13 cellular contexts compared by ENCODE assay signal in genomic region chr7:36863901-36864701, GRCh38.
DNase-seq lines count a peak whose midpoint lies in the region; ATAC-seq and TF ChIP-seq lines count a peak whose summit lies in the region.
"Had no signal": no experiment of that assay in that cellular context is flagged by ENCODE, and none has a peak within 500 bp of the region (broad histone marks: within the 10 kb centered on the region; RNA-seq: fewer than 3 reads in every experiment).

No MANE protein-coding gene starts in this region.

- CTCF ChIA-PET in activated CD8-positive, alpha-beta memory T cell treated with anti-CD3 and anti-CD28 coated beads, Interleukin-2, amount 10 ng/mL, durations not matched to agents 7 days and 5 days (lab: Charles Lee): interaction anchor here (0.8 to 1.2 kb wide), 2 partner anchors 140 to 310 kb away, joined by 3 read pairs; partner anchors contain the start of gene AOAH

- H3K9me3 ChIP-seq in mucosa of descending colon: no peaks in the 10 kb centered on the region
- H3K9me3 ChIP-seq: heart left ventricle, tibial artery had no signal

- H3K4me3 ChIP-seq in mucosa of descending colon: no peak overlapping the region
- H3K4me3 ChIP-seq: heart left ventricle, tibial artery had no signal

- DNase-seq in activated T-cell treated with anti-CD3 and anti-CD28 coated beads for 4 hours: peak; percentile 4
- DNase-seq in activated T-cell treated with anti-CD3 and anti-CD28 coated beads, Interleukin-2, amount 50 U/mL, for 48 hours: no peak
- peak; percentile 64 for DNase-seq in activated CD8-positive, alpha-beta memory T cell treated with anti-CD3 and anti-CD28 coated beads, Interleukin-2, amount 10 ng/mL, durations not matched to agents 7 days and 5 days
- peak in 1 of 3 donors; percentile 2 for DNase-seq in mucosa of descending colon
- peak; percentile 13 for DNase-seq in stimulated activated naive CD8-positive, alpha-beta T cell treated with anti-CD3 and anti-CD28 coated beads, Interleukin-15, Interleukin-2, amounts not matched to agents 100 U/mL and 50 U/mL, for 24 hours
- no peak for DNase-seq in GM19240 (ENCODE audit: insufficient read length, low spot score)
- DNase-seq in GM10266 (ENCODE audit: extremely low spot score): no peak
- no peak for DNase-seq in T-helper 2 cell treated with Interferon-gamma antibody and Interleukin-4, amounts not matched to agents 5 μg/mL and 100 μg/mL, for 36 hours (ENCODE audit: low spot score)
- DNase-seq: effector CD8-positive, alpha-beta T cell; heart left ventricle; midbrain; stimulated activated CD4-positive, alpha-beta T cell treated with anti-CD3 and anti-CD28 coated beads, Interleukin-12 subunit alpha, Interleukin-12 subunit beta, amount 100 ng/mL, for 4 hours; tibial artery had no signal

- ATAC-seq in activated CD8-positive, alpha-beta memory T cell treated with anti-CD3 and anti-CD28 coated beads, Interleukin-2, amount 10 ng/mL, durations not matched to agents 7 days and 5 days: peak; percentile 84
- ATAC-seq in mucosa of descending colon: peak; percentile 36
- peak; percentile 73 for ATAC-seq in stimulated activated naive CD8-positive, alpha-beta T cell treated with anti-CD3 and anti-CD28 coated beads, Interleukin-15, Interleukin-2, amounts not matched to agents 100 U/mL and 50 U/mL, for 24 hours

- H3K36me3 Mint-ChIP-seq in activated CD8-positive, alpha-beta memory T cell treated with anti-CD3 and anti-CD28 coated beads, Interleukin-2, amount 10 ng/mL, durations not matched to agents 7 days and 5 days: peaks cover 87% of the 10 kb centered on the region
- H3K36me3 Mint-ChIP-seq in T-helper 2 cell treated with Interferon-gamma antibody and Interleukin-4, amounts not matched to agents 5 μg/mL and 100 μg/mL, for 36 hours (ENCODE audit: low read depth): peaks cover 82% of the 10 kb centered on the region

- H3K4me1 ChIP-seq in mucosa of descending colon (ENCODE audit: low read depth): no peaks in the 10 kb centered on the region
- H3K4me1 ChIP-seq: tibial artery had no signal

- H3K27ac Mint-ChIP-seq in activated CD8-positive, alpha-beta memory T cell treated with anti-CD3 and anti-CD28 coated beads, Interleukin-2, amount 10 ng/mL, durations not matched to agents 7 days and 5 days: peak overlapping the region; percentile 72
- no peak overlapping the region for H3K27ac Mint-ChIP-seq in T-helper 2 cell treated with Interferon-gamma antibody and Interleukin-4, amounts not matched to agents 5 μg/mL and 100 μg/mL, for 36 hours

- H3K9me3 Mint-ChIP-seq in activated CD8-positive, alpha-beta memory T cell treated with anti-CD3 and anti-CD28 coated beads, Interleukin-2, amount 10 ng/mL, durations not matched to agents 7 days and 5 days (ENCODE audit: low read depth): no peaks in the 10 kb centered on the region
- no peaks in the 10 kb centered on the region for H3K9me3 Mint-ChIP-seq in T-helper 2 cell treated with Interferon-gamma antibody and Interleukin-4, amounts not matched to agents 5 μg/mL and 100 μg/mL, for 36 hours

- TF ChIP-seq CTCF in mucosa of descending colon (IDR thresholded peaks at IDR 0.05): no peak
- no peak for TF ChIP-seq CTCF in GM10266 (IDR thresholded peaks at IDR 0.05; ENCODE audit: control insufficient read depth, insufficient read depth, low read depth, missing control alignments)

- intact Hi-C loops in mucosa of descending colon (cut with DNase I, micrococcal nuclease): no loop called here

- no peak overlapping the region for H3K4me3 Mint-ChIP-seq in activated CD8-positive, alpha-beta memory T cell treated with anti-CD3 and anti-CD28 coated beads, Interleukin-2, amount 10 ng/mL, durations not matched to agents 7 days and 5 days
- no peak overlapping the region for H3K4me3 Mint-ChIP-seq in T-helper 2 cell treated with Interferon-gamma antibody and Interleukin-4, amounts not matched to agents 5 μg/mL and 100 μg/mL, for 36 hours

- no peaks in the 10 kb centered on the region for H3K36me3 ChIP-seq in mucosa of descending colon (ENCODE audit: low read depth)

- H3K4me1 Mint-ChIP-seq in activated CD8-positive, alpha-beta memory T cell treated with anti-CD3 and anti-CD28 coated beads, Interleukin-2, amount 10 ng/mL, durations not matched to agents 7 days and 5 days: peaks cover 30% of the 10 kb centered on the region
- peaks cover 20% of the 10 kb centered on the region for H3K4me1 Mint-ChIP-seq in T-helper 2 cell treated with Interferon-gamma antibody and Interleukin-4, amounts not matched to agents 5 μg/mL and 100 μg/mL, for 36 hours (ENCODE audit: low read depth)

- no peaks in the 10 kb centered on the region for H3K27me3 Mint-ChIP-seq in activated CD8-positive, alpha-beta memory T cell treated with anti-CD3 and anti-CD28 coated beads, Interleukin-2, amount 10 ng/mL, durations not matched to agents 7 days and 5 days
- H3K27me3 Mint-ChIP-seq in T-helper 2 cell treated with Interferon-gamma antibody and Interleukin-4, amounts not matched to agents 5 μg/mL and 100 μg/mL, for 36 hours (ENCODE audit: low read depth): no peaks in the 10 kb centered on the region

Comparison
In these comparisons a context has a peak if more than half of its experiments do, and no peak if none do; other contexts are left out.
1. DNase-seq: peak in activated T-cell treated with anti-CD3 and anti-CD28 coated beads for 4 hours (single experiment), activated CD8-positive, alpha-beta memory T cell treated with anti-CD3 and anti-CD28 coated beads, Interleukin-2, amount 10 ng/mL, durations not matched to agents 7 days and 5 days (single experiment) and stimulated activated naive CD8-positive, alpha-beta T cell treated with anti-CD3 and anti-CD28 coated beads, Interleukin-15, Interleukin-2, amounts not matched to agents 100 U/mL and 50 U/mL, for 24 hours (single experiment); none in activated T-cell treated with anti-CD3 and anti-CD28 coated beads, Interleukin-2, amount 50 U/mL, for 48 hours (0 of 2), GM19240 (single experiment), GM10266 (single experiment) and T-helper 2 cell treated with Interferon-gamma antibody and Interleukin-4, amounts not matched to agents 5 μg/mL and 100 μg/mL, for 36 hours (single experiment).
2. Peak in every context shown above with its lines, with median percentiles within 50 percentile points of each other: ATAC-seq.